8 cellular contexts compared by ENCODE assay signal in the genomic region with DNA sequence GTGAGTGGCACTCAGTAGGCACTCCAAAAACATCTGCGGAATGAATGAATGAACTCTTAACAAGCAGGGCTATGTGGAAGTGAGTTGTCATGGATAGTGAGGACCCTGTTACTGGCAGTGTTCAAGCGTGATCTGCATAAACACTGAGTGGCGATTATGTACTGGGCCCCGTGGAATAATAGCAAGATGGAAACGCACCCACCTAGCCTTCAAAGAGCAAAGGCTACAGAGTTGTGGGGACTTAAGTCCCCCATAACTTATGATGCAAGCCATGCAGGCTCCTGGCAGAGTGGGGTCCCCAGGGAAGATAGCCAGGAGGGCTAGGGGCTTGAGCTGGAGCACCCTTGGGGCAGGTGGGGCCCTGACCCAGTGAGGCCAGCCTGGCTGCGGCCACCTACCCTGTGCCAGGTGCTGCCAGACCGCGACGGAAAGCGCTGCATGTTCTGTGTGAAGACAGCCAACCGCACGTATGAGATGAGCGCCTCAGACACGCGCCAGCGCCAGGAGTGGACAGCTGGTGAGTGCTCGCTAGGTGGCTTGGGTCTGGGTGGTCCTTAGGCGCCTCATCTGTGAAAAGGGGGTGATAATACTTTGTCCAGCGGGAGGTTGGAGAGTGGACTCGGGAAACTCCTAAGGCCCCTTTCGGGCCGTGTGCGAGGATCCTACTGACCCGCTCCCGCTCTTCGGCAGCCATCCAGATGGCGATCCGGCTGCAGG. TPM values are rescaled to one million over a fixed set of nuclear protein-coding genes. Genes with fewer than 3 reads are reported as not detected.
DNase-seq lines count a peak whose midpoint lies in the region; ATAC-seq and TF ChIP-seq lines count a peak whose summit lies in the region.

No MANE protein-coding gene starts in this region.

- H3K23ac ChIP-seq in mesendoderm (ENCODE audit: low read length): peak overlapping the region; percentile 94

- CTCF ChIA-PET in activated naive CD4-positive, alpha-beta T cell treated with anti-CD3 and anti-CD28 coated beads for 36 hours (lab: Charles Lee): interaction anchor here (1.3 to 2.0 kb wide), 3 partner anchors 10 to 21 kb away, joined by 4 to 8 read pairs (median 7); no protein-coding TSS in a partner anchor

- peak overlapping the region; percentile 7 to 26 for H3K27ac Mint-ChIP-seq in activated naive CD4-positive, alpha-beta T cell treated with anti-CD3 and anti-CD28 coated beads, Interleukin-2, amount 50 U/mL, for 72 hours
- H3K27ac Mint-ChIP-seq in activated naive CD4-positive, alpha-beta T cell treated with anti-CD3 and anti-CD28 coated beads for 36 hours: no peak overlapping the region

- H3K9me3 Mint-ChIP-seq in activated naive CD4-positive, alpha-beta T cell treated with anti-CD3 and anti-CD28 coated beads, Interleukin-2, amount 50 U/mL, for 72 hours: no peaks in the 10 kb centered on the region
- no peaks in the 10 kb centered on the region for H3K9me3 Mint-ChIP-seq in activated naive CD4-positive, alpha-beta T cell treated with anti-CD3 and anti-CD28 coated beads for 36 hours

- H3K4me2 ChIP-seq in mesendoderm (ENCODE audit: low read length): peak overlapping the region; percentile 91

- H3K9me3 ChIP-seq in vagina: no peaks in the 10 kb centered on the region

- ATAC-seq in activated naive CD4-positive, alpha-beta T cell treated with anti-CD3 and anti-CD28 coated beads, Interleukin-2, amount 50 U/mL, for 72 hours: no peak
- no peak for ATAC-seq in HG03571 (IDR thresholded peaks at IDR 0.05; ENCODE audit: unreplicated experiment)

- H3K27ac ChIP-seq in dorsolateral prefrontal cortex: peak overlapping the region in 39 of 59 donors; percentile 3 to 84 (median 60)
- no peak overlapping the region for H3K27ac ChIP-seq in mesendoderm (ENCODE audit: low read depth, low read length)
- no peak overlapping the region for H3K27ac ChIP-seq in vagina

- TF ChIP-seq POLR2A in vagina (IDR thresholded peaks at IDR 0.05): no peak

- no peak overlapping the region for H2BK5ac ChIP-seq in mesendoderm (ENCODE audit: low read length)

- H3K9ac ChIP-seq in mesendoderm (ENCODE audit: low read length): peak overlapping the region; percentile 77

- peaks cover 37% of the 10 kb centered on the region for H3K4me1 Mint-ChIP-seq in activated naive CD4-positive, alpha-beta T cell treated with anti-CD3 and anti-CD28 coated beads for 36 hours (ENCODE audit: low read depth)

- no peak overlapping the region for H2BK15ac ChIP-seq in mesendoderm (replicated peaks; ENCODE audit: low read depth)

- H3K4me1 ChIP-seq in mesendoderm (ENCODE audit: control insufficient read depth, low read depth, low read length) (no peaks in the 10 kb centered on the region), vagina (peaks cover 8% of the 10 kb centered on the region)

- no peaks in the 10 kb centered on the region for H3K27me3 Mint-ChIP-seq in activated naive CD4-positive, alpha-beta T cell treated with anti-CD3 and anti-CD28 coated beads for 36 hours (ENCODE audit: low read depth)

- H3K18ac ChIP-seq in mesendoderm (ENCODE audit: low read length): no peak overlapping the region

- peak overlapping the region; percentile 42 to 84 (median 71) for H3K4me3 ChIP-seq in dorsolateral prefrontal cortex
- H3K4me3 ChIP-seq in mesendoderm (ENCODE audit: low read length): peak overlapping the region; percentile 49
- peak overlapping the region; percentile 40 to 52 for H3K4me3 ChIP-seq in vagina

- H3K4ac ChIP-seq in mesendoderm (ENCODE audit: low read depth, low read length): no peak overlapping the region

- in situ Hi-C loops in GM13976 (cut with MboI; ENCODE audit: low sequenced_read_pairs, unreplicated experiment): no loop called here

- WGBS in mesendoderm (ENCODE audit: extremely low coverage, insufficient coverage, low lambda C conversion rate): no CpG with 5 or more reads among the region's 28 CpGs

- H3K79me2 ChIP-seq in mesendoderm (ENCODE audit: control insufficient read depth, insufficient read depth, low read length): no peaks in the 10 kb centered on the region

- no peaks in the 10 kb centered on the region for H3K79me1 ChIP-seq in mesendoderm (ENCODE audit: low read length)

- peak overlapping the region; percentile 90 for H3K56ac ChIP-seq in mesendoderm (ENCODE audit: low read length)

- no peak overlapping the region for H3K4me3 Mint-ChIP-seq in activated naive CD4-positive, alpha-beta T cell treated with anti-CD3 and anti-CD28 coated beads for 36 hours

- no peak overlapping the region for H4K8ac ChIP-seq in mesendoderm (ENCODE audit: low read depth, low read length)

- DNase-seq in activated naive CD4-positive, alpha-beta T cell treated with anti-CD3 and anti-CD28 coated beads, Interleukin-2, amount 50 U/mL, for 72 hours (ENCODE audit: low spot score in 2 of 2): no peak
- no peak for DNase-seq in activated naive CD4-positive, alpha-beta T cell treated with anti-CD3 and anti-CD28 coated beads for 36 hours
- DNase-seq in dorsolateral prefrontal cortex (peak in 2 of 10 donors; percentile 35 to 38), mesendoderm (no peak), vagina (ENCODE audit: extremely low spot score in 2 of 2) (peak; percentile 80 to 88), GM13976 (ENCODE audit: low spot score) (no peak), middle frontal gyrus (ENCODE audit: extremely low spot score, low spot score) (no peak)

- no peak overlapping the region for H4K5ac ChIP-seq in mesendoderm (ENCODE audit: low read length)

- H2AK5ac ChIP-seq in mesendoderm (ENCODE audit: low read length): no peak overlapping the region

- H3K27me3 ChIP-seq in dorsolateral prefrontal cortex (no peaks in the 10 kb centered on the region), mesendoderm (ENCODE audit: insufficient read depth, low read length, poor library complexity) (peaks cover 2% of the 10 kb centered on the region), vagina (no peaks in the 10 kb centered on the region)

- no peaks in the 10 kb centered on the region for H3K36me3 ChIP-seq in mesendoderm (ENCODE audit: control insufficient read depth, insufficient read depth, low read length)
- H3K36me3 ChIP-seq in vagina: no peaks in the 10 kb centered on the region

- intact Hi-C loops in activated naive CD4-positive, alpha-beta T cell treated with anti-CD3 and anti-CD28 coated beads for 36 hours (cut with micrococcal nuclease): no loop called here
- intact Hi-C loops in dorsolateral prefrontal cortex (cut with DNase I) (no loop called here), vagina (cut with DNase I) (no loop called here)

- TF ChIP-seq CTCF in dorsolateral prefrontal cortex (IDR thresholded peaks at IDR 0.05 in 54 of 56, conservative IDR thresholded peaks at IDR 0.05 in 2 of 56; ENCODE audit: low read depth in 1 of 56, partially characterized antibody in 56 of 56): peak in 1 of 56 donors; percentile 6
- no peak for TF ChIP-seq CTCF in vagina (IDR thresholded peaks at IDR 0.05)
- no peak for TF ChIP-seq CTCF in GM13976 (IDR thresholded peaks at IDR 0.05; ENCODE audit: borderline replicate concordance, control extremely low read depth, extremely low read depth, insufficient read depth, missing control alignments)

- H3K36me3 Mint-ChIP-seq in activated naive CD4-positive, alpha-beta T cell treated with anti-CD3 and anti-CD28 coated beads, Interleukin-2, amount 50 U/mL, for 72 hours: peaks cover 23 to 42% of the 10 kb centered on the region in 2 donors
- peaks cover 54% of the 10 kb centered on the region for H3K36me3 Mint-ChIP-seq in activated naive CD4-positive, alpha-beta T cell treated with anti-CD3 and anti-CD28 coated beads for 36 hours (ENCODE audit: low read depth)

- H2BK120ac ChIP-seq in mesendoderm (ENCODE audit: low read depth, low read length): no peak overlapping the region

RNA-seq across cellular contexts. Expression of a gene that starts 20.0 kb away (rescaled TPM):
- total RNA-seq in activated naive CD4-positive, alpha-beta T cell treated with anti-CD3 and anti-CD28 coated beads, Interleukin-2, amount 50 U/mL, for 72 hours: 100 to 1,000 TPM; 107 to 156 TPM
- 10 to 100 TPM; 89.9 to 90.6 TPM for total RNA-seq in activated naive CD4-positive, alpha-beta T cell treated with anti-CD3 and anti-CD28 coated beads for 36 hours
- 10 to 100 TPM in 2 of 120 experiments, 1 to 10 TPM in 118; 1.6 to 10.2 (median 4.8) TPM for total RNA-seq in dorsolateral prefrontal cortex
- polyA plus RNA-seq in mesendoderm (2013, experiment 1 of 2): 3.8 TPM
- 3.3 TPM for polyA plus RNA-seq in mesendoderm (2013, experiment 2 of 2)
- 23.1 TPM for total RNA-seq in vagina

RNA-seq across cellular contexts. Expression of a gene that starts 24.7 kb away (rescaled TPM):
- total RNA-seq in activated naive CD4-positive, alpha-beta T cell treated with anti-CD3 and anti-CD28 coated beads, Interleukin-2, amount 50 U/mL, for 72 hours: 10 to 100 TPM; 23.2 to 25.1 TPM
- total RNA-seq in activated naive CD4-positive, alpha-beta T cell treated with anti-CD3 and anti-CD28 coated beads for 36 hours: 10 to 100 TPM; 10.8 to 11.2 TPM
- total RNA-seq in dorsolateral prefrontal cortex (10 to 100 TPM; 26.8 to 49.1 (median 36.9) TPM), vagina (21.9 TPM)
- polyA plus RNA-seq in mesendoderm (2013, experiment 1 of 2): 10.2 TPM
- polyA plus RNA-seq in mesendoderm (2013, experiment 2 of 2): 10.4 TPM

RNA-seq across cellular contexts. Expression of a gene that starts 58.1 kb away (rescaled TPM):
- total RNA-seq in activated naive CD4-positive, alpha-beta T cell treated with anti-CD3 and anti-CD28 coated beads, Interleukin-2, amount 50 U/mL, for 72 hours: 10 to 100 TPM; 48.6 to 55.7 TPM
- 10 to 100 TPM; 32.4 to 38.2 TPM for total RNA-seq in activated naive CD4-positive, alpha-beta T cell treated with anti-CD3 and anti-CD28 coated beads for 36 hours
- total RNA-seq in dorsolateral prefrontal cortex (10 to 100 TPM; 28.7 to 73.1 (median 45.8) TPM), vagina (39.0 TPM)
- polyA plus RNA-seq in mesendoderm (2013, experiment 1 of 2): 7.4 TPM
- 7.5 TPM for polyA plus RNA-seq in mesendoderm (2013, experiment 2 of 2)

Comparison
In these comparisons a context has a peak if more than half of its experiments do, and no peak if none do; other contexts are left out.
1. DNase-seq: peak in vagina (2 of 2); none in activated naive CD4-positive, alpha-beta T cell treated with anti-CD3 and anti-CD28 coated beads, Interleukin-2, amount 50 U/mL, for 72 hours (0 of 2), activated naive CD4-positive, alpha-beta T cell treated with anti-CD3 and anti-CD28 coated beads for 36 hours (single experiment), mesendoderm (single experiment), GM13976 (single experiment) and middle frontal gyrus (single experiment).
2. H3K27ac ChIP-seq: peak in dorsolateral prefrontal cortex (39 of 59); none in mesendoderm (single experiment) and vagina (single experiment).
3. Peak in every context shown above with its lines, with median percentiles within 50 percentile points of each other: H3K4me3 ChIP-seq.